ENCODE assay signal across 1 cellular context in genomic region chr7:103113164-103113563, GRCh38.
TF ChIP-seq lines count a peak whose summit lies in the region.

No MANE protein-coding gene starts in this region.

TF ChIP-seq in A549, 52 proteins besides CTCF, POLR2A, EP300 and RAD21 (continued from another document):
- no peak for TF ChIP-seq BCL3 (IDR thresholded peaks at IDR 0.05)
- no peak for TF ChIP-seq NR3C1 (IDR thresholded peaks at IDR 0.05)
- no peak for TF ChIP-seq HOXB5 (CRISPR knock-in tag; IDR thresholded peaks at IDR 0.05)
- no peak for TF ChIP-seq TP53 (CRISPR knock-in tag; IDR thresholded peaks at IDR 0.05)
